In the genomic region with DNA sequence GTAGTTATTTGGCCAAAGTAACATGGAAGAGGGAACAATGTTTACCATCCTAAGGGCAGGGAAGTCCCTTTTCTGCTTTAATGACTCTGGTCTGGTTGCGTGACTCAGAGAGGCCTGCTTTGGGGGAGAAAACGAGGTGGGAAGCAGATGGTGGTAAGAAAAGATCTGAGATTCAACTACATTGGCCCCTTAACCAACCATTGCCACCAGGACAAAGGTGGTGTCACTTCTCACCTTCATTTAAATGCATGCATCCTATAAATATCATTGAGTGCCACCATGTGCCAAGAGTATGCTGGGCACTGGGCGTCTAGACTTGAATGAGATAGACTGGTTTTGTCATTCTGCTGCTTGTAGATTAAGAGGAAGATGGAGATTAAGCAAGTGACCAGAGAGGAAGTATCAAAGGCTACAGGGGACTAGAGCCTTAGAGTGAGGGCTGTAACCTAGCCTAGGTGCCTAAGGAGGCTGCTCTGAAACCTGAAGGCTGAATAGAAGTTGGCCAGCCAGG, we compare ENCODE assay signal across 1 cellular context.
TF ChIP-seq lines count a peak whose summit lies in the region.

No MANE protein-coding gene starts in this region.

TF ChIP-seq in GM12878, 131 proteins besides CTCF, POLR2A, EP300 and RAD21 (continued from another document and continues in another):
- TF ChIP-seq, protein P1, sequence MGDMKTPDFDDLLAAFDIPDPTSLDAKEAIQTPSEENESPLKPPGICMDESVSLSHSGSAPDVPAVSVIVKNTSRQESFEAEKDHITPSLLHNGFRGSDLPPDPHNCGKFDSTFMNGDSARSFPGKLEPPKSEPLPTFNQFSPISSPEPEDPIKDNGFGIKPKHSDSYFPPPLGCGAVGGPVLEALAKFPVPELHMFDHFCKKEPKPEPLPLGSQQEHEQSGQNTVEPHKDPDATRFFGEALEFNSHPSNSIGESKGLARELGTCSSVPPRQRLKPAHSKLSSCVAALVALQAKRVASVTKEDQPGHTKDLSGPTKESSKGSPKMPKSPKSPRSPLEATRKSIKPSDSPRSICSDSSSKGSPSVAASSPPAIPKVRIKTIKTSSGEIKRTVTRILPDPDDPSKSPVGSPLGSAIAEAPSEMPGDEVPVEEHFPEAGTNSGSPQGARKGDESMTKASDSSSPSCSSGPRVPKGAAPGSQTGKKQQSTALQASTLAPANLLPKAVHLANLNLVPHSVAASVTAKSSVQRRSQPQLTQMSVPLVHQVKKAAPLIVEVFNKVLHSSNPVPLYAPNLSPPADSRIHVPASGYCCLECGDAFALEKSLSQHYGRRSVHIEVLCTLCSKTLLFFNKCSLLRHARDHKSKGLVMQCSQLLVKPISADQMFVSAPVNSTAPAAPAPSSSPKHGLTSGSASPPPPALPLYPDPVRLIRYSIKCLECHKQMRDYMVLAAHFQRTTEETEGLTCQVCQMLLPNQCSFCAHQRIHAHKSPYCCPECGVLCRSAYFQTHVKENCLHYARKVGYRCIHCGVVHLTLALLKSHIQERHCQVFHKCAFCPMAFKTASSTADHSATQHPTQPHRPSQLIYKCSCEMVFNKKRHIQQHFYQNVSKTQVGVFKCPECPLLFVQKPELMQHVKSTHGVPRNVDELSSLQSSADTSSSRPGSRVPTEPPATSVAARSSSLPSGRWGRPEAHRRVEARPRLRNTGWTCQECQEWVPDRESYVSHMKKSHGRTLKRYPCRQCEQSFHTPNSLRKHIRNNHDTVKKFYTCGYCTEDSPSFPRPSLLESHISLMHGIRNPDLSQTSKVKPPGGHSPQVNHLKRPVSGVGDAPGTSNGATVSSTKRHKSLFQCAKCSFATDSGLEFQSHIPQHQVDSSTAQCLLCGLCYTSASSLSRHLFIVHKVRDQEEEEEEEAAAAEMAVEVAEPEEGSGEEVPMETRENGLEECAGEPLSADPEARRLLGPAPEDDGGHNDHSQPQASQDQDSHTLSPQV (IDR thresholded peaks at IDR 0.05), result 0 out of 2 replicates have a peak, but pooled peaks have one; percentile 7
- TF ChIP-seq, protein P2, sequence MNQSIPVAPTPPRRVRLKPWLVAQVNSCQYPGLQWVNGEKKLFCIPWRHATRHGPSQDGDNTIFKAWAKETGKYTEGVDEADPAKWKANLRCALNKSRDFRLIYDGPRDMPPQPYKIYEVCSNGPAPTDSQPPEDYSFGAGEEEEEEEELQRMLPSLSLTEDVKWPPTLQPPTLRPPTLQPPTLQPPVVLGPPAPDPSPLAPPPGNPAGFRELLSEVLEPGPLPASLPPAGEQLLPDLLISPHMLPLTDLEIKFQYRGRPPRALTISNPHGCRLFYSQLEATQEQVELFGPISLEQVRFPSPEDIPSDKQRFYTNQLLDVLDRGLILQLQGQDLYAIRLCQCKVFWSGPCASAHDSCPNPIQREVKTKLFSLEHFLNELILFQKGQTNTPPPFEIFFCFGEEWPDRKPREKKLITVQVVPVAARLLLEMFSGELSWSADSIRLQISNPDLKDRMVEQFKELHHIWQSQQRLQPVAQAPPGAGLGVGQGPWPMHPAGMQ (IDR thresholded peaks at IDR 0.05; ENCODE audit: borderline replicate concordance), result no peak
- no peak for TF ChIP-seq NFIC (IDR thresholded peaks at IDR 0.05; ENCODE audit: low read depth, low read length)
- no peak for TF ChIP-seq SREBF2 (IDR thresholded peaks at IDR 0.05; ENCODE audit: low read length)
- no peak for TF ChIP-seq ZNF384 (IDR thresholded peaks at IDR 0.05; ENCODE audit: borderline replicate concordance, low read depth, low read length)
- TF ChIP-seq, protein P3, sequence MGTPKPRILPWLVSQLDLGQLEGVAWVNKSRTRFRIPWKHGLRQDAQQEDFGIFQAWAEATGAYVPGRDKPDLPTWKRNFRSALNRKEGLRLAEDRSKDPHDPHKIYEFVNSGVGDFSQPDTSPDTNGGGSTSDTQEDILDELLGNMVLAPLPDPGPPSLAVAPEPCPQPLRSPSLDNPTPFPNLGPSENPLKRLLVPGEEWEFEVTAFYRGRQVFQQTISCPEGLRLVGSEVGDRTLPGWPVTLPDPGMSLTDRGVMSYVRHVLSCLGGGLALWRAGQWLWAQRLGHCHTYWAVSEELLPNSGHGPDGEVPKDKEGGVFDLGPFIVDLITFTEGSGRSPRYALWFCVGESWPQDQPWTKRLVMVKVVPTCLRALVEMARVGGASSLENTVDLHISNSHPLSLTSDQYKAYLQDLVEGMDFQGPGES (IDR thresholded peaks at IDR 0.05), result no peak
- TF ChIP-seq ZSCAN29 (IDR thresholded peaks at IDR 0.05), result no peak; the same call in 1 of the 2 replicates
- peak; percentile 38; the same call in 1 of the 2 replicates for TF ChIP-seq JUNB (IDR thresholded peaks at IDR 0.05)
- TF ChIP-seq NRF1 (conservative IDR thresholded peaks at IDR 0.05; ENCODE audit: low read depth, low read length), result no peak
- TF ChIP-seq KAT2A (conservative IDR thresholded peaks at IDR 0.05; ENCODE audit: control insufficient read depth, low read depth, low read length), result no peak
- peak; percentile 63; the same call in 1 of the 2 replicates for TF ChIP-seq TCF3 (IDR thresholded peaks at IDR 0.05; ENCODE audit: borderline replicate concordance, insufficient read depth, low read depth, low read length)
- TF ChIP-seq, protein P4, sequence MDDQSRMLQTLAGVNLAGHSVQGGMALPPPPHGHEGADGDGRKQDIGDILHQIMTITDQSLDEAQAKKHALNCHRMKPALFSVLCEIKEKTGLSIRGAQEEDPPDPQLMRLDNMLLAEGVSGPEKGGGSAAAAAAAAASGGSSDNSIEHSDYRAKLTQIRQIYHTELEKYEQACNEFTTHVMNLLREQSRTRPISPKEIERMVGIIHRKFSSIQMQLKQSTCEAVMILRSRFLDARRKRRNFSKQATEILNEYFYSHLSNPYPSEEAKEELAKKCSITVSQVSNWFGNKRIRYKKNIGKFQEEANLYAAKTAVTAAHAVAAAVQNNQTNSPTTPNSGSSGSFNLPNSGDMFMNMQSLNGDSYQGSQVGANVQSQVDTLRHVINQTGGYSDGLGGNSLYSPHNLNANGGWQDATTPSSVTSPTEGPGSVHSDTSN (IDR thresholded peaks at IDR 0.05; ENCODE audit: insufficient replicate concordance, low read depth, low read length), result no peak
- TF ChIP-seq NBN (IDR thresholded peaks at IDR 0.05), result no peak
- peak; percentile 73 to 80 for TF ChIP-seq IKZF2 (IDR thresholded peaks at IDR 0.05)
- no peak for TF ChIP-seq NR2C2 (IDR thresholded peaks at IDR 0.05; ENCODE audit: borderline replicate concordance, control insufficient read depth, insufficient read length, low read depth)
- peak; percentile 37 for TF ChIP-seq SP1 (IDR thresholded peaks at IDR 0.05; ENCODE audit: low read depth, low read length)
- 0 out of 2 replicates have a peak, but pooled peaks have one; percentile 47 for TF ChIP-seq WRNIP1 (IDR thresholded peaks at IDR 0.05; ENCODE audit: borderline replicate concordance, low read depth, low read length)
- no peak for TF ChIP-seq STAT3 (IDR thresholded peaks at IDR 0.05; ENCODE audit: low read depth, low read length)
- TF ChIP-seq, protein P5, sequence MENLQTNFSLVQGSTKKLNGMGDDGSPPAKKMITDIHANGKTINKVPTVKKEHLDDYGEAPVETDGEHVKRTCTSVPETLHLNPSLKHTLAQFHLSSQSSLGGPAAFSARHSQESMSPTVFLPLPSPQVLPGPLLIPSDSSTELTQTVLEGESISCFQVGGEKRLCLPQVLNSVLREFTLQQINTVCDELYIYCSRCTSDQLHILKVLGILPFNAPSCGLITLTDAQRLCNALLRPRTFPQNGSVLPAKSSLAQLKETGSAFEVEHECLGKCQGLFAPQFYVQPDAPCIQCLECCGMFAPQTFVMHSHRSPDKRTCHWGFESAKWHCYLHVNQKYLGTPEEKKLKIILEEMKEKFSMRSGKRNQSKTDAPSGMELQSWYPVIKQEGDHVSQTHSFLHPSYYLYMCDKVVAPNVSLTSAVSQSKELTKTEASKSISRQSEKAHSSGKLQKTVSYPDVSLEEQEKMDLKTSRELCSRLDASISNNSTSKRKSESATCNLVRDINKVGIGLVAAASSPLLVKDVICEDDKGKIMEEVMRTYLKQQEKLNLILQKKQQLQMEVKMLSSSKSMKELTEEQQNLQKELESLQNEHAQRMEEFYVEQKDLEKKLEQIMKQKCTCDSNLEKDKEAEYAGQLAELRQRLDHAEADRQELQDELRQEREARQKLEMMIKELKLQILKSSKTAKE (IDR thresholded peaks at IDR 0.05; ENCODE audit: low read depth, poor library complexity, severe bottlenecking), result peak; percentile 53
- peak; percentile 65; the same call in 1 of the 2 replicates for TF ChIP-seq DPF2 (IDR thresholded peaks at IDR 0.05)
- TF ChIP-seq NFYA (IDR thresholded peaks at IDR 0.05; ENCODE audit: borderline replicate concordance, low read depth, low read length), result no peak
- TF ChIP-seq, protein P6, sequence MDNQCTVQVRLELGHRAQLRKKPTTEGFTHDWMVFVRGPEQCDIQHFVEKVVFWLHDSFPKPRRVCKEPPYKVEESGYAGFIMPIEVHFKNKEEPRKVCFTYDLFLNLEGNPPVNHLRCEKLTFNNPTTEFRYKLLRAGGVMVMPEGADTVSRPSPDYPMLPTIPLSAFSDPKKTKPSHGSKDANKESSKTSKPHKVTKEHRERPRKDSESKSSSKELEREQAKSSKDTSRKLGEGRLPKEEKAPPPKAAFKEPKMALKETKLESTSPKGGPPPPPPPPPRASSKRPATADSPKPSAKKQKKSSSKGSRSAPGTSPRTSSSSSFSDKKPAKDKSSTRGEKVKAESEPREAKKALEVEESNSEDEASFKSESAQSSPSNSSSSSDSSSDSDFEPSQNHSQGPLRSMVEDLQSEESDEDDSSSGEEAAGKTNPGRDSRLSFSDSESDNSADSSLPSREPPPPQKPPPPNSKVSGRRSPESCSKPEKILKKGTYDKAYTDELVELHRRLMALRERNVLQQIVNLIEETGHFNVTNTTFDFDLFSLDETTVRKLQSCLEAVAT (IDR thresholded peaks at IDR 0.05), result no peak
- TF ChIP-seq, protein P7, sequence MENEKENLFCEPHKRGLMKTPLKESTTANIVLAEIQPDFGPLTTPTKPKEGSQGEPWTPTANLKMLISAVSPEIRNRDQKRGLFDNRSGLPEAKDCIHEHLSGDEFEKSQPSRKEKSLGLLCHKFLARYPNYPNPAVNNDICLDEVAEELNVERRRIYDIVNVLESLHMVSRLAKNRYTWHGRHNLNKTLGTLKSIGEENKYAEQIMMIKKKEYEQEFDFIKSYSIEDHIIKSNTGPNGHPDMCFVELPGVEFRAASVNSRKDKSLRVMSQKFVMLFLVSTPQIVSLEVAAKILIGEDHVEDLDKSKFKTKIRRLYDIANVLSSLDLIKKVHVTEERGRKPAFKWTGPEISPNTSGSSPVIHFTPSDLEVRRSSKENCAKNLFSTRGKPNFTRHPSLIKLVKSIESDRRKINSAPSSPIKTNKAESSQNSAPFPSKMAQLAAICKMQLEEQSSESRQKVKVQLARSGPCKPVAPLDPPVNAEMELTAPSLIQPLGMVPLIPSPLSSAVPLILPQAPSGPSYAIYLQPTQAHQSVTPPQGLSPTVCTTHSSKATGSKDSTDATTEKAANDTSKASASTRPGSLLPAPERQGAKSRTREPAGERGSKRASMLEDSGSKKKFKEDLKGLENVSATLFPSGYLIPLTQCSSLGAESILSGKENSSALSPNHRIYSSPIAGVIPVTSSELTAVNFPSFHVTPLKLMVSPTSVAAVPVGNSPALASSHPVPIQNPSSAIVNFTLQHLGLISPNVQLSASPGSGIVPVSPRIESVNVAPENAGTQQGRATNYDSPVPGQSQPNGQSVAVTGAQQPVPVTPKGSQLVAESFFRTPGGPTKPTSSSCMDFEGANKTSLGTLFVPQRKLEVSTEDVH (IDR thresholded peaks at IDR 0.05; ENCODE audit: low read depth, partially characterized antibody), result no peak
- no peak for TF ChIP-seq HDAC6 (IDR thresholded peaks at IDR 0.05; ENCODE audit: unreplicated experiment)
- TF ChIP-seq, protein P8, sequence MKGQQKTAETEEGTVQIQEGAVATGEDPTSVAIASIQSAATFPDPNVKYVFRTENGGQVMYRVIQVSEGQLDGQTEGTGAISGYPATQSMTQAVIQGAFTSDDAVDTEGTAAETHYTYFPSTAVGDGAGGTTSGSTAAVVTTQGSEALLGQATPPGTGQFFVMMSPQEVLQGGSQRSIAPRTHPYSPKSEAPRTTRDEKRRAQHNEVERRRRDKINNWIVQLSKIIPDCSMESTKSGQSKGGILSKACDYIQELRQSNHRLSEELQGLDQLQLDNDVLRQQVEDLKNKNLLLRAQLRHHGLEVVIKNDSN (IDR thresholded peaks at IDR 0.05; ENCODE audit: borderline replicate concordance, extremely low read length, insufficient read depth, low read depth, low read length), result no peak
- TF ChIP-seq SRF (IDR thresholded peaks at IDR 0.05; ENCODE audit: low read depth in 2 of 2, low read length in 2 of 2), result no peak
- TF ChIP-seq, protein P9, sequence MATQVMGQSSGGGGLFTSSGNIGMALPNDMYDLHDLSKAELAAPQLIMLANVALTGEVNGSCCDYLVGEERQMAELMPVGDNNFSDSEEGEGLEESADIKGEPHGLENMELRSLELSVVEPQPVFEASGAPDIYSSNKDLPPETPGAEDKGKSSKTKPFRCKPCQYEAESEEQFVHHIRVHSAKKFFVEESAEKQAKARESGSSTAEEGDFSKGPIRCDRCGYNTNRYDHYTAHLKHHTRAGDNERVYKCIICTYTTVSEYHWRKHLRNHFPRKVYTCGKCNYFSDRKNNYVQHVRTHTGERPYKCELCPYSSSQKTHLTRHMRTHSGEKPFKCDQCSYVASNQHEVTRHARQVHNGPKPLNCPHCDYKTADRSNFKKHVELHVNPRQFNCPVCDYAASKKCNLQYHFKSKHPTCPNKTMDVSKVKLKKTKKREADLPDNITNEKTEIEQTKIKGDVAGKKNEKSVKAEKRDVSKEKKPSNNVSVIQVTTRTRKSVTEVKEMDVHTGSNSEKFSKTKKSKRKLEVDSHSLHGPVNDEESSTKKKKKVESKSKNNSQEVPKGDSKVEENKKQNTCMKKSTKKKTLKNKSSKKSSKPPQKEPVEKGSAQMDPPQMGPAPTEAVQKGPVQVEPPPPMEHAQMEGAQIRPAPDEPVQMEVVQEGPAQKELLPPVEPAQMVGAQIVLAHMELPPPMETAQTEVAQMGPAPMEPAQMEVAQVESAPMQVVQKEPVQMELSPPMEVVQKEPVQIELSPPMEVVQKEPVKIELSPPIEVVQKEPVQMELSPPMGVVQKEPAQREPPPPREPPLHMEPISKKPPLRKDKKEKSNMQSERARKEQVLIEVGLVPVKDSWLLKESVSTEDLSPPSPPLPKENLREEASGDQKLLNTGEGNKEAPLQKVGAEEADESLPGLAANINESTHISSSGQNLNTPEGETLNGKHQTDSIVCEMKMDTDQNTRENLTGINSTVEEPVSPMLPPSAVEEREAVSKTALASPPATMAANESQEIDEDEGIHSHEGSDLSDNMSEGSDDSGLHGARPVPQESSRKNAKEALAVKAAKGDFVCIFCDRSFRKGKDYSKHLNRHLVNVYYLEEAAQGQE (IDR thresholded peaks at IDR 0.05; ENCODE audit: low read depth, low read length), result no peak
- TF ChIP-seq ZBED1 (IDR thresholded peaks at IDR 0.05; ENCODE audit: borderline replicate concordance), result no peak
- TF ChIP-seq PAX5 (IDR thresholded peaks at IDR 0.05; ENCODE audit: borderline replicate concordance, low read depth, low read length), result peak; percentile 60; the same call in 1 of the 2 replicates
- TF ChIP-seq SMAD1 (IDR thresholded peaks at IDR 0.05; ENCODE audit: low read depth, partially characterized antibody), result no peak
- TF ChIP-seq SPI1 (IDR thresholded peaks at IDR 0.05; ENCODE audit: borderline replicate concordance, insufficient read depth, low read depth, low read length), result no peak
- TF ChIP-seq, protein P10, sequence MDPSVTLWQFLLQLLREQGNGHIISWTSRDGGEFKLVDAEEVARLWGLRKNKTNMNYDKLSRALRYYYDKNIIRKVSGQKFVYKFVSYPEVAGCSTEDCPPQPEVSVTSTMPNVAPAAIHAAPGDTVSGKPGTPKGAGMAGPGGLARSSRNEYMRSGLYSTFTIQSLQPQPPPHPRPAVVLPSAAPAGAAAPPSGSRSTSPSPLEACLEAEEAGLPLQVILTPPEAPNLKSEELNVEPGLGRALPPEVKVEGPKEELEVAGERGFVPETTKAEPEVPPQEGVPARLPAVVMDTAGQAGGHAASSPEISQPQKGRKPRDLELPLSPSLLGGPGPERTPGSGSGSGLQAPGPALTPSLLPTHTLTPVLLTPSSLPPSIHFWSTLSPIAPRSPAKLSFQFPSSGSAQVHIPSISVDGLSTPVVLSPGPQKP (IDR thresholded peaks at IDR 0.05; ENCODE audit: low read depth, low read length), result no peak
